In the genomic region with DNA sequence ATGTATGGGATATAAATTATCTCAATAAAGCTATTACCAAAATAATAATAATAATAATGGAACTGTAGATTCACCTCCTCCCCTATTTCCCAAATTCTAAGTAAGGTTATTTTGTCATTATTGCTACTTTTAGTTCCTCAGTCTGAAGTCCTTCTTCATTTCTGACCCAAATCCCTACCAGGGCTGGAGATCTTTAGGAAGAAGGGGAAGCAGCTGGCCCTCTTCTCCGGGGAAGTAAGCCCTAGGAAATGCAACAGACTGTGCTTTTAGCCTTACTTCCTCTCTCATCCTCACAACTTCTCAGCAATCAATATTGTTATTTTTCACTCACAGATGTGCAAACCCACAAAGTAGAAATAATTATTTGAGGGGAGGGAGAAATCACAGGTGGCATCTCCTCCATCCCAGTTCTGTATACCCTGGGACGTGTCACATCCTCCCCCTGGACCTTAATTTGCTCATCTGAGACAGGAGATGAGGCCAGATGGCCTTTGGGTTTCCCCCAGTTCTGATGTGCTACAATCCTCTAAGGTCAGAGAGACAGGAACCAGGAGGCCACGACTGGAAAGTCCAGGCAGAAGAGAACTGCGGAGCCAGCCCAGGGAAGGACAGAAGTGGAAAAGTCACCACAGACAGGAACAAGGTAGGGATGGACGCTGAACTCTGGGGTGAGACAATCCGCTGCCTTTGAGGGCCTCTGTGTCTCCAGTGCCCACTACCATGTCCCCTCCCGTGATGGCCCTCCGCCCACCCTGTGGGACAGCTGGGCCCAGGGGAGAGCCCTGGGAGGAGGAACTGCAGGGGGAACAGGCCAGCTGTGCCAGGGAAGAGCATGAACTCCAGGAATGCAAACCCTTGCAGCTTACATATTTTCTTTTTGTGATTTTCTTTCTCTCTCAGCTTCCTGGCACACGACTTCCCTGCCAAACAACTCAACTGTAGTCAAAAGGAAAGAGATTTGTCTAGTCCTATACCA, we compare ENCODE assay signal across 14 cellular contexts. TPM values are rescaled to one million over a fixed set of nuclear protein-coding genes. Genes with fewer than 3 reads are reported as not detected.
DNase-seq lines count a peak whose midpoint lies in the region; ATAC-seq and TF ChIP-seq lines count a peak whose summit lies in the region.
"Had no signal": no experiment of that assay in that cellular context is flagged by ENCODE, and none has a peak within 500 bp of the region (broad histone marks: within the 10 kb centered on the region; RNA-seq: fewer than 3 reads in every experiment).

No MANE protein-coding gene starts in this region.

- H3K4me3 ChIP-seq in esophagus squamous epithelium (no peak overlapping the region), neutrophil (ENCODE audit: low read depth in 1 of 2, low read length in 1 of 2) (no peak overlapping the region), lower leg skin (ENCODE audit: low read depth, poor library complexity, severe bottlenecking) (no peak overlapping the region)
- H3K4me3 ChIP-seq: HAP-1, smooth muscle cell had no signal

- peak overlapping the region in 1 of 2 donors; percentile 20 for H3K27ac Mint-ChIP-seq in stimulated activated naive CD8-positive, alpha-beta T cell treated with anti-CD3 and anti-CD28 coated beads, Interleukin-15, amount 100 ng/mL, for 72 hours

- H3K9me3 ChIP-seq in esophagus squamous epithelium = no peaks in the 10 kb centered on the region
- no peaks in the 10 kb centered on the region for H3K9me3 ChIP-seq in neutrophil
- H3K9me3 ChIP-seq: HAP-1 had no signal

- 62 to 63% methylated on average over 7 to 9 of the region's 9 CpGs for WGBS in esophagus squamous epithelium, 2 donors
- 63% methylated on average over 9 of the region's 9 CpGs for WGBS in lower leg skin, 2 donors

- H3K4me1 ChIP-seq in esophagus squamous epithelium (peaks cover 12 to 24% (median 14%) of the 10 kb centered on the region in 3 donors), neutrophil (ENCODE audit: control insufficient read depth in 1 of 2, insufficient read depth in 1 of 2, low read depth in 1 of 2, low read length in 1 of 2) (peaks cover 53 to 59% of the 10 kb centered on the region in 2 experiments)
- H3K4me1 ChIP-seq: HAP-1 had no signal

- intact Hi-C loops in esophagus squamous epithelium (cut with DNase I) (no loop called here), lower leg skin (cut with DNase I; ENCODE audit: low total_unique reads) (no loop called here)

- no peak for DNase-seq in stimulated activated naive CD8-positive, alpha-beta T cell treated with anti-CD3 and anti-CD28 coated beads, Interleukin-15, Interleukin-2, amounts not matched to agents 100 U/mL and 50 U/mL, for 24 hours
- no peak for DNase-seq in stimulated activated naive CD8-positive, alpha-beta T cell treated with anti-CD3 and anti-CD28 coated beads, Interleukin-15, amount 100 ng/mL, for 72 hours
- no peak for DNase-seq in esophagus squamous epithelium (lab: John Stamatoyannopoulos, UW)
- DNase-seq in NCI-H774 (lab: John Stamatoyannopoulos, UW) = no peak
- no peak for DNase-seq in lower leg skin (ENCODE audit: low spot score in 2 of 2)
- no peak for DNase-seq in SK-N-DZ (ENCODE audit: low spot score)
- DNase-seq in NCI-H1436 treated with DMSO at 0.1 percent for 48 hours (lab: John Stamatoyannopoulos, UW) = no peak
- DNase-seq: activated CD4-positive, alpha-beta T cell treated with anti-CD3 and anti-CD28 coated beads for 48 hours; NCI-H1436 had no signal

- H3K27me3 Mint-ChIP-seq in stimulated activated naive CD8-positive, alpha-beta T cell treated with anti-CD3 and anti-CD28 coated beads, Interleukin-15, amount 100 ng/mL, for 72 hours = no peaks in the 10 kb centered on the region

- H3K36me3 ChIP-seq in esophagus squamous epithelium (peaks cover 0 to 93% (median 4%) of the 10 kb centered on the region in 3 donors), neutrophil (no peaks in the 10 kb centered on the region)
- H3K36me3 ChIP-seq: HAP-1 had no signal

- peak overlapping the region; percentile 9 to 75 (median 42) for H3K27ac ChIP-seq in esophagus squamous epithelium
- H3K27ac ChIP-seq in neutrophil = peak overlapping the region; percentile 78
- H3K27ac ChIP-seq: epithelial cell of prostate had no signal

- no peaks in the 10 kb centered on the region for H3K9me3 Mint-ChIP-seq in stimulated activated naive CD8-positive, alpha-beta T cell treated with anti-CD3 and anti-CD28 coated beads, Interleukin-15, amount 100 ng/mL, for 72 hours

- TF ChIP-seq CTCF in esophagus squamous epithelium (IDR thresholded peaks at IDR 0.05) = no peak
- no peak for TF ChIP-seq CTCF in neutrophil (IDR thresholded peaks at IDR 0.05)
- no peak for TF ChIP-seq CTCF in lower leg skin (IDR thresholded peaks at IDR 0.05)

- TF ChIP-seq POLR2A in esophagus squamous epithelium (IDR thresholded peaks at IDR 0.05) (no peak), lower leg skin (IDR thresholded peaks at IDR 0.05) (no peak)

- ATAC-seq in stimulated activated naive CD8-positive, alpha-beta T cell treated with anti-CD3 and anti-CD28 coated beads, Interleukin-15, Interleukin-2, amounts not matched to agents 100 U/mL and 50 U/mL, for 24 hours = peak; percentile 19
- no peak for ATAC-seq in stimulated activated naive CD8-positive, alpha-beta T cell treated with anti-CD3 and anti-CD28 coated beads, Interleukin-15, amount 100 ng/mL, for 72 hours

- H3K4me1 Mint-ChIP-seq in stimulated activated naive CD8-positive, alpha-beta T cell treated with anti-CD3 and anti-CD28 coated beads, Interleukin-15, amount 100 ng/mL, for 72 hours = peaks cover 27% of the 10 kb centered on the region

- no peaks in the 10 kb centered on the region for H3K27me3 ChIP-seq in esophagus squamous epithelium
- H3K27me3 ChIP-seq in neutrophil = no peaks in the 10 kb centered on the region

- H3K4me3 Mint-ChIP-seq in stimulated activated naive CD8-positive, alpha-beta T cell treated with anti-CD3 and anti-CD28 coated beads, Interleukin-15, amount 100 ng/mL, for 72 hours = no peak overlapping the region

RNA-seq across cellular contexts. Expression of gene TNFRSF1A, which starts 10.6 kb away (rescaled TPM):
- total RNA-seq in esophagus squamous epithelium (100 to 1,000 TPM; 121 to 190 (median 134) TPM), lower leg skin (100 to 1,000 TPM; 104 to 252 (median 186) TPM)
- polyA plus RNA-seq in SK-N-DZ (2014; cell fraction: cytosol; rRNA removed) = 16.6 and 21.6 TPM in 2 replicates
- polyA plus RNA-seq in SK-N-DZ (2014; cell fraction: nucleus; rRNA removed) = 10.3 and 11.6 TPM in 2 replicates

RNA-seq across cellular contexts. Expression of gene SCNN1A, which starts 22.9 kb away (rescaled TPM):
- total RNA-seq in esophagus squamous epithelium (100 to 1,000 TPM in 3 of 4 donors, 10 to 100 TPM in 1; 88.9 to 266 (median 111) TPM), lower leg skin (100 to 1,000 TPM in 3 of 4 donors, 10 to 100 TPM in 1; 74.6 to 139 (median 119) TPM)
- polyA plus RNA-seq in SK-N-DZ (2014; cell fraction: cytosol; rRNA removed) = not detected in 2 replicates
- not detected in 2 replicates for polyA plus RNA-seq in SK-N-DZ (2014; cell fraction: nucleus; rRNA removed)
- total RNA-seq: A673 had no signal

RNA-seq across cellular contexts. Expression of gene LTBR, which starts 31.5 kb away (rescaled TPM):
- total RNA-seq in esophagus squamous epithelium (100 to 1,000 TPM in 3 of 4 donors, 10 to 100 TPM in 1; 98.2 to 171 (median 136) TPM), lower leg skin (100 to 1,000 TPM; 174 to 298 (median 196) TPM)
- polyA plus RNA-seq in SK-N-DZ (2014; cell fraction: cytosol; rRNA removed) = 10.8 and 12.9 TPM in 2 replicates
- polyA plus RNA-seq in SK-N-DZ (2014; cell fraction: nucleus; rRNA removed) = 10.8 and 14.2 TPM in 2 replicates

RNA-seq across cellular contexts. Expression of gene PLEKHG6, which starts 42.0 kb away (rescaled TPM):
- total RNA-seq in esophagus squamous epithelium = 10 to 100 TPM; 13.9 to 61.7 (median 29.2) TPM
- total RNA-seq in lower leg skin = 10 to 100 TPM; 10.6 to 34.1 (median 22.4) TPM
- not detected in 2 replicates for polyA plus RNA-seq in SK-N-DZ (2014; cell fraction: cytosol; rRNA removed)
- polyA plus RNA-seq in SK-N-DZ (2014; cell fraction: nucleus; rRNA removed) = 0.30 TPM in 1 of 2 replicates, not detected in the other
- total RNA-seq: A673 had no signal
